In genomic region chr1:3740752-3741151, GRCh38 we compare ENCODE assay signal across 18 cellular contexts. TPM values are rescaled to one million over a fixed set of nuclear protein-coding genes. Genes with fewer than 3 reads are reported as not detected.
A peak's percentile ranks its signal among the peaks of the same experiment; 100 is the strongest.
DNase-seq lines count a peak whose midpoint lies in the region; ATAC-seq and TF ChIP-seq lines count a peak whose summit lies in the region.
"Had no signal": no experiment of that assay in that cellular context is flagged by ENCODE, and none has a peak within 500 bp of the region (broad histone marks: within the 10 kb centered on the region; RNA-seq: fewer than 3 reads in every experiment).

No MANE protein-coding gene starts in this region.

- intact Hi-C loops in left ventricle myocardium superior (cut with micrococcal nuclease) (no loop called here), cardiac septum (cut with DNase I) (no loop called here), lower lobe of right lung (cut with DNase I) (no loop called here)

- DNase-seq in left ventricle myocardium superior (peak; percentile 21), cardiac septum (ENCODE audit: low spot score) (no peak), SJCRH30 (no peak), lower lobe of right lung (peak; percentile 38), NCI-H1436 treated with DMSO at 0.1 percent for 48 hours (lab: John Stamatoyannopoulos, UW) (no peak), endothelial cell (ENCODE audit: low spot score) (no peak), G401 (ENCODE audit: low spot score) (no peak)
- DNase-seq: 8988T; CD4-positive, alpha-beta memory T cell; DMS153; DMS79; GF-D8; H9 had no signal

- ATAC-seq in left ventricle myocardium superior (no peak), lower lobe of right lung (no peak)

- no peak overlapping the region for H3K27ac Mint-ChIP-seq in endothelial cell (ENCODE audit: unreplicated experiment)
- H3K27ac Mint-ChIP-seq: CD14-positive monocyte; CD4-positive, alpha-beta memory T cell had no signal

- no peak overlapping the region for H3K4me3 ChIP-seq in SJCRH30
- H3K4me3 ChIP-seq in lower lobe of right lung, result no peak overlapping the region
- H3K4me3 ChIP-seq: BLaER1 had no signal

- H3K9me3 Mint-ChIP-seq in endothelial cell (ENCODE audit: unreplicated experiment), result no peaks in the 10 kb centered on the region
- H3K9me3 Mint-ChIP-seq: CD14-positive monocyte; CD4-positive, alpha-beta memory T cell; H9 had no signal

- TF ChIP-seq CTCF in lower lobe of right lung (IDR thresholded peaks at IDR 0.05) (no peak), endothelial cell (IDR thresholded peaks at IDR 0.05; ENCODE audit: unreplicated experiment) (no peak)

- peaks cover 14% of the 10 kb centered on the region for H3K36me3 Mint-ChIP-seq in endothelial cell (ENCODE audit: low read depth, unreplicated experiment)

- H3K27ac ChIP-seq in SJCRH30, result peak overlapping the region; percentile 51
- H3K27ac ChIP-seq in lower lobe of right lung, result no peak overlapping the region
- H3K27ac ChIP-seq: BLaER1 had no signal

- H3K27me3 Mint-ChIP-seq in endothelial cell (ENCODE audit: unreplicated experiment), result peaks cover under 1% of the 10 kb centered on the region
- H3K27me3 Mint-ChIP-seq: CD4-positive, alpha-beta memory T cell had no signal

- no peak overlapping the region for H3K4me3 Mint-ChIP-seq in endothelial cell (ENCODE audit: unreplicated experiment)
- H3K4me3 Mint-ChIP-seq: CD14-positive monocyte, H9 had no signal

- H3K4me1 ChIP-seq in SJCRH30, result peaks cover 18% of the 10 kb centered on the region
- H3K4me1 ChIP-seq in lower lobe of right lung, result no peaks in the 10 kb centered on the region

- peaks cover 9% of the 10 kb centered on the region for H3K4me1 Mint-ChIP-seq in endothelial cell (ENCODE audit: unreplicated experiment)

- no peaks in the 10 kb centered on the region for H3K9me3 ChIP-seq in SJCRH30 (replicated peaks)
- H3K9me3 ChIP-seq in lower lobe of right lung, result no peaks in the 10 kb centered on the region
- H3K9me3 ChIP-seq: BLaER1 had no signal

- H3K27me3 ChIP-seq in SJCRH30 (no peaks in the 10 kb centered on the region), lower lobe of right lung (ENCODE audit: low read depth) (no peaks in the 10 kb centered on the region)
- H3K27me3 ChIP-seq: BLaER1 had no signal

- H3K36me3 ChIP-seq in SJCRH30 (peaks cover 5% of the 10 kb centered on the region; the same call in 1 of the 2 replicates), lower lobe of right lung (peaks cover 70% of the 10 kb centered on the region)

- in situ Hi-C loops in G401 (cut with HindIII; ENCODE audit: low sequenced_read_pairs), result loop anchor here (10.0 kb wide), 1 partner anchor 96 kb away; no protein-coding TSS in a partner anchor

RNA-seq across cellular contexts. Expression of gene CCDC27, which starts 11.5 kb away (rescaled TPM):
- total RNA-seq in left ventricle myocardium superior (not detected), cardiac septum (not detected), lower lobe of right lung (not detected), endothelial cell (ENCODE audit: unreplicated experiment) (not detected)
- total RNA-seq in SJCRH30 (2014; rRNA removed; shearing (Covaris generic)), result not detected in 2 replicates
- not detected in 2 replicates for total RNA-seq in G401 (2014; rRNA removed; shearing (Covaris generic))
- total RNA-seq: A673; CD4-positive, alpha-beta memory T cell; Daoy; H1; H9 had no signal

RNA-seq across cellular contexts. Expression of gene SMIM1, which starts 31.8 kb away (rescaled TPM):
- total RNA-seq in left ventricle myocardium superior (15.3 TPM), cardiac septum (8.0 TPM), lower lobe of right lung (8.5 TPM), endothelial cell (ENCODE audit: unreplicated experiment) (2.1 TPM)
- total RNA-seq in SJCRH30 (2014; rRNA removed; shearing (Covaris generic)), result not detected in 2 replicates
- 20.1 and 26.6 TPM in 2 replicates for total RNA-seq in G401 (2014; rRNA removed; shearing (Covaris generic))
- total RNA-seq: Daoy had no signal

RNA-seq across cellular contexts. Expression of gene LRRC47, which starts 55.5 kb away (rescaled TPM):
- total RNA-seq in left ventricle myocardium superior (57.5 TPM), cardiac septum (63.1 TPM), lower lobe of right lung (34.4 TPM), endothelial cell (ENCODE audit: unreplicated experiment) (52.2 TPM)
- total RNA-seq in SJCRH30 (2014; rRNA removed; shearing (Covaris generic)), result 48.7 and 51.9 TPM in 2 replicates
- total RNA-seq in G401 (2014; rRNA removed; shearing (Covaris generic)), result 35.4 and 41.8 TPM in 2 replicates

Comparison
In these comparisons a context has a peak if more than half of its experiments do, and no peak if none do; other contexts are left out.
1. DNase-seq: peak in left ventricle myocardium superior (single experiment) and lower lobe of right lung (single experiment); none in cardiac septum (single experiment), SJCRH30 (0 of 2), NCI-H1436 treated with DMSO at 0.1 percent for 48 hours (single experiment), endothelial cell (single experiment) and G401 (single experiment).